ENCODE assay signal across 23 cellular contexts in the genomic region with DNA sequence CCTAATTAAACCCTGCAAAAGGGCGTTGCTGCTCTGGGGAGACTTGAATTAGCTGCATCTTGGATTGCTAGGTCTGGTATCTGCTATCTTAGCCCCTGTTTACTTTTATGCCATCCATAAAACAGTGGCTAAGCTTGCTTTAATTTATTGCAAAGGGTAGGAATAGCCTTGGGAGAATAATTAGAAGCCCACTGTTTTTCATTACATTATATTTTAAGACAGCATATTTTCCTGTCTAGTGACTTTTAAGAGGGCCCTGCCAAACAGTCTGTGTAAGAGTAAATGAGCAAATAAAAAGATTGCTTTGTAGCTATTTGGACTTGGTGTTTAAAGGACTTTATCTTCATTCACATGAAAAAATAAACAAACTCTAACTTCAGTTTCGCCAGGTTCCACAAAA. TPM values are rescaled to one million over a fixed set of nuclear protein-coding genes. Genes with fewer than 3 reads are reported as not detected.
"Had no signal": no experiment of that assay in that cellular context is flagged by ENCODE, and none has a peak within 500 bp of the region (broad histone marks: within the 10 kb centered on the region; RNA-seq: fewer than 3 reads in every experiment).

No MANE protein-coding gene starts in this region.

- H3K9me3 ChIP-seq: esophagus squamous epithelium, lower lobe of right lung, ovary, right lobe of liver, suprapubic skin, transverse colon, upper lobe of right lung, uterus had no signal

- H3K36me3 ChIP-seq: esophagus squamous epithelium, lower lobe of right lung, ovary, right lobe of liver, suprapubic skin, transverse colon, upper lobe of right lung, uterus had no signal

- H3K4me1 Mint-ChIP-seq: natural killer cell; stimulated activated naive CD8-positive, alpha-beta T cell treated with anti-CD3 and anti-CD28 coated beads, Interleukin-15, amount 100 ng/mL, for 72 hours had no signal

- H3K4me1 ChIP-seq: esophagus squamous epithelium, lower lobe of right lung, right lobe of liver, suprapubic skin, transverse colon, upper lobe of right lung, uterus had no signal

- H3K4me3 ChIP-seq: esophagus squamous epithelium, lower lobe of right lung, ovary, right lobe of liver, suprapubic skin, transverse colon, upper lobe of right lung, uterus had no signal

- H3K9me3 Mint-ChIP-seq: effector memory CD8-positive, alpha-beta T cell; natural killer cell; stimulated activated naive CD8-positive, alpha-beta T cell treated with anti-CD3 and anti-CD28 coated beads, Interleukin-15, amount 100 ng/mL, for 72 hours had no signal

- H3K27me3 ChIP-seq: esophagus squamous epithelium, ovary, right lobe of liver, suprapubic skin, transverse colon, upper lobe of right lung, uterus had no signal

- ATAC-seq: effector memory CD8-positive, alpha-beta T cell; left ventricle myocardium superior; lower lobe of right lung; natural killer cell; right lobe of liver; stimulated activated naive CD8-positive, alpha-beta T cell treated with anti-CD3 and anti-CD28 coated beads, Interleukin-15, amount 100 ng/mL, for 72 hours; upper lobe of right lung had no signal

- H3K27ac ChIP-seq: esophagus squamous epithelium, lower lobe of right lung, ovary, right lobe of liver, suprapubic skin, transverse colon, upper lobe of right lung, uterus had no signal

- H3K36me3 Mint-ChIP-seq: natural killer cell had no signal

- H3K4me3 Mint-ChIP-seq: effector memory CD8-positive, alpha-beta T cell; natural killer cell; stimulated activated naive CD8-positive, alpha-beta T cell treated with anti-CD3 and anti-CD28 coated beads, Interleukin-15, amount 100 ng/mL, for 72 hours had no signal

- H3K27ac Mint-ChIP-seq: effector memory CD8-positive, alpha-beta T cell; natural killer cell; stimulated activated naive CD8-positive, alpha-beta T cell treated with anti-CD3 and anti-CD28 coated beads, Interleukin-15, amount 100 ng/mL, for 72 hours had no signal

- DNase-seq: cortex of kidney; effector memory CD8-positive, alpha-beta T cell; erythroblast; esophagus squamous epithelium; hypothalamus; left ventricle myocardium superior; lower lobe of right lung; natural killer cell; occipital lobe; ovary; retina; right lobe of liver; small intestine; stimulated activated CD4-positive, alpha-beta T cell treated with anti-CD3 and anti-CD28 coated beads, Interleukin-12 subunit alpha, Interleukin-12 subunit beta, amount 100 ng/mL, for 4 hours; stimulated activated CD4-positive, alpha-beta T cell treated with anti-CD3 and anti-CD28 coated beads, Interleukin-1b, Interleukin-23, amount 100 ng/mL, for 48 hours; stimulated activated CD4-positive, alpha-beta T cell treated with anti-CD3 and anti-CD28 coated beads, Interleukin-4, amount 100 ng/mL, for 1 hour; stimulated activated CD8-positive, alpha-beta memory T cell treated with anti-CD3 and anti-CD28 coated beads, Interleukin-4, amount 100 ng/mL, for 48 hours; stimulated activated naive CD4-positive, alpha-beta T cell; stimulated activated naive CD8-positive, alpha-beta T cell treated with anti-CD3 and anti-CD28 coated beads, Interleukin-15, amount 100 ng/mL, for 72 hours; transverse colon; upper lobe of right lung; uterus had no signal

RNA-seq across cellular contexts. Expression of a gene that starts 17.4 kb away (rescaled TPM):
- total RNA-seq: natural killer cell had no signal

RNA-seq across cellular contexts. Expression of a gene that starts 41.2 kb away (rescaled TPM):
- total RNA-seq: natural killer cell had no signal
